In genomic region chr4:968621-969394, GRCh38 we compare ENCODE assay signal across 18 cellular contexts. TPM values are rescaled to one million over a fixed set of nuclear protein-coding genes. Genes with fewer than 3 reads are reported as not detected.
DNase-seq lines count a peak whose midpoint lies in the region; ATAC-seq, FAIRE-seq and TF ChIP-seq lines count a peak whose summit lies in the region.
"Had no signal": no experiment of that assay in that cellular context is flagged by ENCODE, and none has a peak within 500 bp of the region (broad histone marks: within the 10 kb centered on the region; RNA-seq: fewer than 3 reads in every experiment).

No MANE protein-coding gene starts in this region.

- intact Hi-C loops in body of pancreas (cut with DNase I) (no loop called here), HepG2 (cut with micrococcal nuclease; ENCODE audit: unreplicated experiment) (no loop called here)

- TF ChIP-seq EP300 in HepG2 (IDR thresholded peaks at IDR 0.05; ENCODE audit: low read depth in 2 of 2, low read length in 2 of 2) (no peak), HepG2 (CRISPR knock-in tag; IDR thresholded peaks at IDR 0.05; ENCODE audit: borderline replicate concordance) (no peak)

- H3K4me1 ChIP-seq in BLaER1 = peaks cover 35% of the 10 kb centered on the region
- no peaks in the 10 kb centered on the region; the same call in 1 of the 2 replicates for H3K4me1 ChIP-seq in HUES48 (ENCODE audit: control insufficient read depth, insufficient read depth, low read length)
- H3K4me1 ChIP-seq in body of pancreas = peaks cover 33% of the 10 kb centered on the region
- peaks cover 10% of the 10 kb centered on the region for H3K4me1 ChIP-seq in HepG2 (ENCODE audit: insufficient read depth, low read length)

- H3K9me3 ChIP-seq in BLaER1 (peaks cover 1% of the 10 kb centered on the region), HUES48 (ENCODE audit: control insufficient read depth, insufficient read depth, low read length) (no peaks in the 10 kb centered on the region), body of pancreas (no peaks in the 10 kb centered on the region), HepG2 (ENCODE audit: low read length) (no peaks in the 10 kb centered on the region)
- H3K9me3 ChIP-seq: SK-N-SH had no signal

- H4K20me1 ChIP-seq in BLaER1 = peaks cover 53% of the 10 kb centered on the region
- peaks cover 3% of the 10 kb centered on the region; the same call in 1 of the 2 replicates for H4K20me1 ChIP-seq in HepG2 (ENCODE audit: insufficient read depth, low read length)

- H3K79me2 ChIP-seq in HepG2 (ENCODE audit: insufficient read depth, low read length) = no peaks in the 10 kb centered on the region

- no peak for FAIRE-seq in HepG2 (lab: Jason Lieb, UNC)

- peak overlapping the region; percentile 48; the same call in 1 of the 2 replicates for H3K9ac ChIP-seq in BLaER1
- no peak overlapping the region for H3K9ac ChIP-seq in HUES48 (ENCODE audit: low read depth, low read length)
- no peak overlapping the region for H3K9ac ChIP-seq in HepG2 (ENCODE audit: insufficient read depth, low read depth, low read length)
- H3K9ac ChIP-seq: SK-N-SH had no signal

- TF ChIP-seq CTCF in body of pancreas (IDR thresholded peaks at IDR 0.05) (no peak), HepG2 (CRISPR knock-in tag; IDR thresholded peaks at IDR 0.05) (no peak)

- WGBS in body of pancreas, 2 donors = 53 to 89% methylated on average over 3 to 22 of the region's 23 CpGs
- WGBS in HepG2 (ENCODE audit: low lambda C conversion rate) = 94% methylated on average over 6 of the region's 23 CpGs

- CTCF ChIA-PET in HepG2 (lab: Yijun Ruan, JAX; ENCODE audit: low intra/inter-chr PET ratio, low total read pairs) = no interaction called here

- POLR2A ChIA-PET in HepG2 (lab: Yijun Ruan, JAX) = no interaction called here

- peaks cover 60% of the 10 kb centered on the region for H3K36me3 ChIP-seq in BLaER1
- no peaks in the 10 kb centered on the region; the same call in 1 of the 2 replicates for H3K36me3 ChIP-seq in HUES48 (ENCODE audit: control insufficient read depth, insufficient read depth, low read length)
- no peaks in the 10 kb centered on the region for H3K36me3 ChIP-seq in body of pancreas (replicated peaks in 1 of 2; ENCODE audit: insufficient read depth in 1 of 2, low read depth in 2 of 2)
- no peaks in the 10 kb centered on the region for H3K36me3 ChIP-seq in HepG2 (replicated peaks in 1 of 2; ENCODE audit: control insufficient read depth in 1 of 2, insufficient read depth in 2 of 2, low read length in 2 of 2)

- H3K27ac ChIP-seq in BLaER1 (peak overlapping the region; percentile 46; the same call in 1 of the 2 replicates), HUES48 (ENCODE audit: low read depth, low read length) (no peak overlapping the region), body of pancreas (no peak overlapping the region), HepG2 (ENCODE audit: extremely low read length, insufficient read depth, low read length) (no peak overlapping the region)

- ATAC-seq in body of pancreas = no peak
- no peak for ATAC-seq in HepG2
- no peak for ATAC-seq in GM21390 (IDR thresholded peaks at IDR 0.05; ENCODE audit: unreplicated experiment)

- H3K4me3 ChIP-seq in BLaER1 = no peak overlapping the region
- H3K4me3 ChIP-seq in HUES48 (ENCODE audit: low read depth, low read length) = peak overlapping the region; percentile 21; the same call in 1 of the 2 replicates
- H3K4me3 ChIP-seq in body of pancreas = no peak overlapping the region
- H3K4me3 ChIP-seq in HepG2 (replicated peaks in 1 of 3; ENCODE audit: insufficient read depth in 1 of 3, low read depth in 2 of 3, low read length in 3 of 3) = no peak overlapping the region

- H3K4me2 ChIP-seq in BLaER1 (peak overlapping the region; percentile 30), HepG2 (ENCODE audit: low read depth, low read length) (no peak overlapping the region)
- H3K4me2 ChIP-seq: SK-N-SH had no signal

- no peak overlapping the region for H2AFZ ChIP-seq in HepG2 (ENCODE audit: low read length)

- H3K27me3 ChIP-seq in BLaER1 (no peaks in the 10 kb centered on the region), HUES48 (ENCODE audit: control insufficient read depth, insufficient read depth, low read length) (peaks cover 25% of the 10 kb centered on the region), body of pancreas (no peaks in the 10 kb centered on the region), HepG2 (ENCODE audit: control insufficient read depth in 1 of 2, insufficient read depth in 2 of 2, low read length in 2 of 2) (no peaks in the 10 kb centered on the region)

- DNase-seq in body of pancreas (peak; percentile 42 to 81 (median 62)), HepG2 (ENCODE audit: low spot score) (no peak), AG08396 (ENCODE audit: low spot score) (no peak), G401 (ENCODE audit: low spot score) (no peak)
- DNase-seq: DMS79 treated with DMSO at 0.1 percent for 48 hours, HCEC 1CT, IMR-90, Karpas-422, NCI-H1048, NCI-H1694 treated with DMSO at 0.1 percent for 48 hours, NCI-H748 treated with DMSO at 0.1 percent for 48 hours, OCI-M1, SHP77 treated with DMSO at 0.1 percent for 48 hours, SK-N-SH had no signal

- TF ChIP-seq RAD21 in HepG2 (CRISPR knock-in tag; IDR thresholded peaks at IDR 0.05) = no peak

- TF ChIP-seq POLR2A in body of pancreas (IDR thresholded peaks at IDR 0.05) (no peak), HepG2 (IDR thresholded peaks at IDR 0.05; ENCODE audit: insufficient read depth in 1 of 2, low read depth in 2 of 2, low read length in 2 of 2) (no peak)

- in situ Hi-C loops in HepG2 (cut with HindIII; ENCODE audit: extremely low pct_ligation_motif_present, low pct_unique_long_range_greater_than_20kb) = no loop called here
- in situ Hi-C loops in G401 (cut with HindIII; ENCODE audit: low sequenced_read_pairs) = no loop called here

- BruUV-seq in HepG2 (replicated peaks; lab: Mats Ljungman, UMichigan) = no TSS peak

RNA-seq across cellular contexts. Expression of gene DGKQ, which starts 4.6 kb away (rescaled TPM):
- total RNA-seq in body of pancreas (10 to 100 TPM; 13.2 to 17.5 TPM), HepG2 (2016; rRNA removed; fragmentation: Illumina TruSeq; extraction: Trizol) (3.2 and 7.2 TPM in 2 replicates)
- total RNA-seq in HepG2 (2016; cell fraction: cytosol; rRNA removed; fragmentation: Illumina TruSeq; extraction: Trizol; ENCODE audit: low read depth) = 0.53 and 1.4 TPM in 2 replicates
- total RNA-seq in HepG2 (2016; cell fraction: insoluble cytoplasmic fraction; rRNA removed; fragmentation: Illumina TruSeq; extraction: Trizol) = 2.4 and 7.8 TPM in 2 replicates
- total RNA-seq in HepG2 (2016; cell fraction: membrane; rRNA removed; fragmentation: Illumina TruSeq; extraction: Trizol) = 2.5 and 2.9 TPM in 2 replicates
- 7.0 and 7.9 TPM in 2 replicates for total RNA-seq in HepG2 (2016; cell fraction: nucleus; rRNA removed; fragmentation: Illumina TruSeq; extraction: Trizol)
- 4.5 and 6.1 TPM in 2 replicates for polyA plus RNA-seq in HepG2 (2011; rRNA removed)
- 3.1 and 4.8 TPM in 2 replicates for polyA plus RNA-seq in HepG2 (2011; cell fraction: cytosol; rRNA removed)
- polyA plus RNA-seq in HepG2 (2011; cell fraction: nucleus; rRNA removed) = 50.5 and 58.5 TPM in 2 replicates
- polyA plus RNA-seq in HepG2 (2012) = 3.0 and 5.5 TPM in 2 replicates
- 0.35 and 0.36 TPM in 2 replicates for polyA plus RNA-seq in HepG2 (2016; cell fraction: cytosol; fragmentation: Illumina TruSeq; extraction: Trizol; ENCODE audit: low read depth)
- polyA plus RNA-seq in HepG2 (2016; cell fraction: insoluble cytoplasmic fraction; fragmentation: Illumina TruSeq; extraction: Trizol; ENCODE audit: low read depth) = 2.0 and 3.4 TPM in 2 replicates
- polyA plus RNA-seq in HepG2 (2016; cell fraction: membrane; fragmentation: Illumina TruSeq; extraction: Trizol; ENCODE audit: low read depth) = 1.3 and 1.7 TPM in 2 replicates
- polyA plus RNA-seq in HepG2 (2016; cell fraction: nucleus; fragmentation: Illumina TruSeq; extraction: Trizol; ENCODE audit: insufficient read depth, low read depth) = 16.0 and 17.5 TPM in 2 replicates
- polyA minus RNA-seq in HepG2 (2011; rRNA and poly(A)+ RNA removed; ENCODE audit: low replicate concordance) = 3.0 and 10.3 TPM in 2 replicates
- polyA minus RNA-seq in HepG2 (2011; cell fraction: cytosol; rRNA and poly(A)+ RNA removed) = 4.2 and 4.9 TPM in 2 replicates
- 7.2 and 8.1 TPM in 2 replicates for polyA minus RNA-seq in HepG2 (2011; cell fraction: nucleus; rRNA and poly(A)+ RNA removed)
- total RNA-seq in G401 (2014; rRNA removed; shearing (Covaris generic)) = 11.0 and 12.9 TPM in 2 replicates

RNA-seq across cellular contexts. Expression of gene IDUA, which starts 18.0 kb away (rescaled TPM):
- total RNA-seq in body of pancreas = 10 to 100 TPM; 30.0 to 37.6 TPM
- 0.32 and 1.0 TPM in 2 replicates for total RNA-seq in HepG2 (2016; rRNA removed; fragmentation: Illumina TruSeq; extraction: Trizol)
- not detected in 2 replicates for total RNA-seq in HepG2 (2016; cell fraction: cytosol; rRNA removed; fragmentation: Illumina TruSeq; extraction: Trizol; ENCODE audit: low read depth)
- 0.84 TPM in 1 of 2 replicates, not detected in the other for total RNA-seq in HepG2 (2016; cell fraction: insoluble cytoplasmic fraction; rRNA removed; fragmentation: Illumina TruSeq; extraction: Trizol)
- 0.24 and 0.53 TPM in 2 replicates for total RNA-seq in HepG2 (2016; cell fraction: membrane; rRNA removed; fragmentation: Illumina TruSeq; extraction: Trizol)
- total RNA-seq in HepG2 (2016; cell fraction: nucleus; rRNA removed; fragmentation: Illumina TruSeq; extraction: Trizol) = 0.75 and 2.8 TPM in 2 replicates
- polyA plus RNA-seq in HepG2 (2011; rRNA removed) = 0.77 and 1.5 TPM in 2 replicates
- polyA plus RNA-seq in HepG2 (2011; cell fraction: cytosol; rRNA removed) = 0.24 and 0.27 TPM in 2 replicates
- 34.5 and 42.6 TPM in 2 replicates for polyA plus RNA-seq in HepG2 (2011; cell fraction: nucleus; rRNA removed)
- polyA plus RNA-seq in HepG2 (2012) = 1.0 and 2.7 TPM in 2 replicates
- polyA plus RNA-seq in HepG2 (2016; cell fraction: cytosol; fragmentation: Illumina TruSeq; extraction: Trizol; ENCODE audit: low read depth) = 0.19 and 0.29 TPM in 2 replicates
- not detected in 2 replicates for polyA plus RNA-seq in HepG2 (2016; cell fraction: insoluble cytoplasmic fraction; fragmentation: Illumina TruSeq; extraction: Trizol; ENCODE audit: low read depth)
- 0.19 and 0.30 TPM in 2 replicates for polyA plus RNA-seq in HepG2 (2016; cell fraction: membrane; fragmentation: Illumina TruSeq; extraction: Trizol; ENCODE audit: low read depth)
- polyA plus RNA-seq in HepG2 (2016; cell fraction: nucleus; fragmentation: Illumina TruSeq; extraction: Trizol; ENCODE audit: insufficient read depth, low read depth) = 2.2 and 4.7 TPM in 2 replicates
- 1.4 and 1.8 TPM in 2 replicates for polyA minus RNA-seq in HepG2 (2011; rRNA and poly(A)+ RNA removed; ENCODE audit: low replicate concordance)
- 0.69 TPM in 1 of 2 replicates, not detected in the other for polyA minus RNA-seq in HepG2 (2011; cell fraction: cytosol; rRNA and poly(A)+ RNA removed)
- 3.5 and 4.0 TPM in 2 replicates for polyA minus RNA-seq in HepG2 (2011; cell fraction: nucleus; rRNA and poly(A)+ RNA removed)
- total RNA-seq in G401 (2014; rRNA removed; shearing (Covaris generic)) = 3.0 and 3.8 TPM in 2 replicates

RNA-seq across cellular contexts. Expression of gene SLC26A1, which starts 24.4 kb away (rescaled TPM):
- total RNA-seq in body of pancreas = 1 to 10 TPM; 1.6 TPM
- total RNA-seq in HepG2 (2016; rRNA removed; fragmentation: Illumina TruSeq; extraction: Trizol) = 7.2 and 22.9 TPM in 2 replicates
- 1.1 and 1.9 TPM in 2 replicates for total RNA-seq in HepG2 (2016; cell fraction: cytosol; rRNA removed; fragmentation: Illumina TruSeq; extraction: Trizol; ENCODE audit: low read depth)
- total RNA-seq in HepG2 (2016; cell fraction: insoluble cytoplasmic fraction; rRNA removed; fragmentation: Illumina TruSeq; extraction: Trizol) = 6.6 and 22.7 TPM in 2 replicates
- total RNA-seq in HepG2 (2016; cell fraction: membrane; rRNA removed; fragmentation: Illumina TruSeq; extraction: Trizol) = 4.2 and 4.6 TPM in 2 replicates
- 23.8 and 28.9 TPM in 2 replicates for total RNA-seq in HepG2 (2016; cell fraction: nucleus; rRNA removed; fragmentation: Illumina TruSeq; extraction: Trizol)
- 5.4 and 8.4 TPM in 2 replicates for polyA plus RNA-seq in HepG2 (2011; rRNA removed)
- polyA plus RNA-seq in HepG2 (2011; cell fraction: cytosol; rRNA removed) = 7.7 and 10.8 TPM in 2 replicates
- 30.6 and 45.2 TPM in 2 replicates for polyA plus RNA-seq in HepG2 (2011; cell fraction: nucleus; rRNA removed)
- 5.1 and 7.0 TPM in 2 replicates for polyA plus RNA-seq in HepG2 (2012)
- polyA plus RNA-seq in HepG2 (2016; cell fraction: cytosol; fragmentation: Illumina TruSeq; extraction: Trizol; ENCODE audit: low read depth) = 1.2 and 1.5 TPM in 2 replicates
- 4.5 and 6.1 TPM in 2 replicates for polyA plus RNA-seq in HepG2 (2016; cell fraction: insoluble cytoplasmic fraction; fragmentation: Illumina TruSeq; extraction: Trizol; ENCODE audit: low read depth)
- polyA plus RNA-seq in HepG2 (2016; cell fraction: membrane; fragmentation: Illumina TruSeq; extraction: Trizol; ENCODE audit: low read depth) = 1.6 and 2.2 TPM in 2 replicates
- polyA plus RNA-seq in HepG2 (2016; cell fraction: nucleus; fragmentation: Illumina TruSeq; extraction: Trizol; ENCODE audit: insufficient read depth, low read depth) = 25.4 and 27.0 TPM in 2 replicates
- 0.40 and 58.6 TPM in 2 replicates for polyA minus RNA-seq in HepG2 (2011; rRNA and poly(A)+ RNA removed; ENCODE audit: low replicate concordance)
- polyA minus RNA-seq in HepG2 (2011; cell fraction: cytosol; rRNA and poly(A)+ RNA removed) = 13.4 and 13.6 TPM in 2 replicates
- polyA minus RNA-seq in HepG2 (2011; cell fraction: nucleus; rRNA and poly(A)+ RNA removed) = 37.7 and 40.7 TPM in 2 replicates
- 0.74 and 0.85 TPM in 2 replicates for total RNA-seq in G401 (2014; rRNA removed; shearing (Covaris generic))
- total RNA-seq: IMR-90, RPMI7951 had no signal

RNA-seq across cellular contexts. Expression of gene TMEM175, which starts 36.5 kb away (rescaled TPM):
- total RNA-seq in body of pancreas (10 to 100 TPM; 40.2 to 65.3 TPM), HepG2 (2016; rRNA removed; fragmentation: Illumina TruSeq; extraction: Trizol) (1.6 and 5.1 TPM in 2 replicates)
- 1.9 and 3.4 TPM in 2 replicates for total RNA-seq in HepG2 (2016; cell fraction: cytosol; rRNA removed; fragmentation: Illumina TruSeq; extraction: Trizol; ENCODE audit: low read depth)
- total RNA-seq in HepG2 (2016; cell fraction: insoluble cytoplasmic fraction; rRNA removed; fragmentation: Illumina TruSeq; extraction: Trizol) = 1.1 and 3.6 TPM in 2 replicates
- total RNA-seq in HepG2 (2016; cell fraction: membrane; rRNA removed; fragmentation: Illumina TruSeq; extraction: Trizol) = 2.0 and 2.5 TPM in 2 replicates
- total RNA-seq in HepG2 (2016; cell fraction: nucleus; rRNA removed; fragmentation: Illumina TruSeq; extraction: Trizol) = 5.8 and 6.7 TPM in 2 replicates
- polyA plus RNA-seq in HepG2 (2011; rRNA removed) = 9.9 and 20.1 TPM in 2 replicates
- polyA plus RNA-seq in HepG2 (2011; cell fraction: cytosol; rRNA removed) = 6.1 TPM in 2 replicates
- polyA plus RNA-seq in HepG2 (2011; cell fraction: nucleus; rRNA removed) = 134 and 138 TPM in 2 replicates
- polyA plus RNA-seq in HepG2 (2012) = 7.2 and 10.7 TPM in 2 replicates
- 1.4 and 3.1 TPM in 2 replicates for polyA plus RNA-seq in HepG2 (2016; cell fraction: cytosol; fragmentation: Illumina TruSeq; extraction: Trizol; ENCODE audit: low read depth)
- polyA plus RNA-seq in HepG2 (2016; cell fraction: insoluble cytoplasmic fraction; fragmentation: Illumina TruSeq; extraction: Trizol; ENCODE audit: low read depth) = 1.9 and 2.6 TPM in 2 replicates
- 1.9 and 2.2 TPM in 2 replicates for polyA plus RNA-seq in HepG2 (2016; cell fraction: membrane; fragmentation: Illumina TruSeq; extraction: Trizol; ENCODE audit: low read depth)
- polyA plus RNA-seq in HepG2 (2016; cell fraction: nucleus; fragmentation: Illumina TruSeq; extraction: Trizol; ENCODE audit: insufficient read depth, low read depth) = 19.6 and 19.8 TPM in 2 replicates
- polyA minus RNA-seq in HepG2 (2011; rRNA and poly(A)+ RNA removed; ENCODE audit: low replicate concordance) = 15.5 and 17.1 TPM in 2 replicates
- 5.5 and 6.9 TPM in 2 replicates for polyA minus RNA-seq in HepG2 (2011; cell fraction: cytosol; rRNA and poly(A)+ RNA removed)
- polyA minus RNA-seq in HepG2 (2011; cell fraction: nucleus; rRNA and poly(A)+ RNA removed) = 8.6 and 9.7 TPM in 2 replicates
- 7.0 and 21.4 TPM in 2 replicates for total RNA-seq in G401 (2014; rRNA removed; shearing (Covaris generic))

RNA-seq across cellular contexts. Expression of gene GAK, which starts 36.7 kb away (rescaled TPM):
- 100 to 1,000 TPM; 126 to 127 TPM for total RNA-seq in body of pancreas
- 28.0 and 44.3 TPM in 2 replicates for total RNA-seq in HepG2 (2016; rRNA removed; fragmentation: Illumina TruSeq; extraction: Trizol)
- 9.9 and 11.6 TPM in 2 replicates for total RNA-seq in HepG2 (2016; cell fraction: cytosol; rRNA removed; fragmentation: Illumina TruSeq; extraction: Trizol; ENCODE audit: low read depth)
- total RNA-seq in HepG2 (2016; cell fraction: insoluble cytoplasmic fraction; rRNA removed; fragmentation: Illumina TruSeq; extraction: Trizol) = 24.5 and 43.0 TPM in 2 replicates
- total RNA-seq in HepG2 (2016; cell fraction: membrane; rRNA removed; fragmentation: Illumina TruSeq; extraction: Trizol) = 17.1 and 19.6 TPM in 2 replicates
- 31.0 and 34.6 TPM in 2 replicates for total RNA-seq in HepG2 (2016; cell fraction: nucleus; rRNA removed; fragmentation: Illumina TruSeq; extraction: Trizol)
- 17.5 and 22.2 TPM in 2 replicates for polyA plus RNA-seq in HepG2 (2011; rRNA removed)
- 10.0 and 13.8 TPM in 2 replicates for polyA plus RNA-seq in HepG2 (2011; cell fraction: cytosol; rRNA removed)
- 116 and 155 TPM in 2 replicates for polyA plus RNA-seq in HepG2 (2011; cell fraction: nucleus; rRNA removed)
- 26.0 and 32.2 TPM in 2 replicates for polyA plus RNA-seq in HepG2 (2012)
- 5.1 and 5.7 TPM in 2 replicates for polyA plus RNA-seq in HepG2 (2016; cell fraction: cytosol; fragmentation: Illumina TruSeq; extraction: Trizol; ENCODE audit: low read depth)
- 23.9 and 29.6 TPM in 2 replicates for polyA plus RNA-seq in HepG2 (2016; cell fraction: insoluble cytoplasmic fraction; fragmentation: Illumina TruSeq; extraction: Trizol; ENCODE audit: low read depth)
- 12.2 TPM in 2 replicates for polyA plus RNA-seq in HepG2 (2016; cell fraction: membrane; fragmentation: Illumina TruSeq; extraction: Trizol; ENCODE audit: low read depth)
- 90.4 and 98.9 TPM in 2 replicates for polyA plus RNA-seq in HepG2 (2016; cell fraction: nucleus; fragmentation: Illumina TruSeq; extraction: Trizol; ENCODE audit: insufficient read depth, low read depth)
- polyA minus RNA-seq in HepG2 (2011; rRNA and poly(A)+ RNA removed; ENCODE audit: low replicate concordance) = 24.0 and 27.1 TPM in 2 replicates
- 17.5 and 19.4 TPM in 2 replicates for polyA minus RNA-seq in HepG2 (2011; cell fraction: cytosol; rRNA and poly(A)+ RNA removed)
- 30.3 and 44.2 TPM in 2 replicates for polyA minus RNA-seq in HepG2 (2011; cell fraction: nucleus; rRNA and poly(A)+ RNA removed)
- total RNA-seq in G401 (2014; rRNA removed; shearing (Covaris generic)) = 91.4 and 91.5 TPM in 2 replicates

Comparison
In these comparisons a context has a peak if more than half of its experiments do, and no peak if none do; other contexts are left out.
1. DNase-seq: peak in body of pancreas (4 of 4); none in HepG2 (single experiment), AG08396 (single experiment) and G401 (single experiment).